Comparison of ENCODE assay signal across 8 cellular contexts in genomic region chr11:18526130-18526520, GRCh38. TPM values are rescaled to one million over a fixed set of nuclear protein-coding genes. Genes with fewer than 3 reads are reported as not detected.
DNase-seq lines count a peak whose midpoint lies in the region; ATAC-seq, FAIRE-seq and TF ChIP-seq lines count a peak whose summit lies in the region.

No MANE protein-coding gene starts in this region.

- H3K36me3 ChIP-seq in kidney (ENCODE audit: control insufficient read depth in 1 of 2, insufficient read depth in 2 of 2, low read length in 2 of 2) (no peaks in the 10 kb centered on the region), testis (ENCODE audit: low read depth, missing control alignments) (no peaks in the 10 kb centered on the region)

- H3K36me3 Mint-ChIP-seq in activated CD4-positive, alpha-beta T cell treated with anti-CD3 and anti-CD28 coated beads for 36 hours (ENCODE audit: low read depth): peaks cover 11% of the 10 kb centered on the region
- peaks cover 11% of the 10 kb centered on the region for H3K36me3 Mint-ChIP-seq in activated naive CD8-positive, alpha-beta T cell treated with anti-CD3 and anti-CD28 coated beads for 36 hours

- H3K9me3 Mint-ChIP-seq in activated CD4-positive, alpha-beta T cell treated with anti-CD3 and anti-CD28 coated beads for 36 hours (ENCODE audit: low read depth): no peaks in the 10 kb centered on the region
- no peaks in the 10 kb centered on the region for H3K9me3 Mint-ChIP-seq in activated naive CD8-positive, alpha-beta T cell treated with anti-CD3 and anti-CD28 coated beads for 36 hours

- H3K4me3 Mint-ChIP-seq in activated CD4-positive, alpha-beta T cell treated with anti-CD3 and anti-CD28 coated beads for 36 hours: peak overlapping the region; percentile 99
- peak overlapping the region; percentile 99 for H3K4me3 Mint-ChIP-seq in activated naive CD8-positive, alpha-beta T cell treated with anti-CD3 and anti-CD28 coated beads for 36 hours

- peak overlapping the region; percentile 91 to 100 for H3K4me3 ChIP-seq in kidney (ENCODE audit: low read length in 2 of 2)
- H3K4me3 ChIP-seq in testis: peak overlapping the region; percentile 90 to 94

- no peak for ATAC-seq in activated CD4-positive, alpha-beta T cell treated with anti-CD3 and anti-CD28 coated beads for 36 hours

- H3K4me1 ChIP-seq in kidney (ENCODE audit: control insufficient read depth in 1 of 2, insufficient read depth in 1 of 2, low read depth in 1 of 2, low read length in 2 of 2) (peaks cover 0 to 10% of the 10 kb centered on the region in 2 donors), testis (peaks cover 5% of the 10 kb centered on the region)

- CTCF ChIA-PET in activated CD4-positive, alpha-beta T cell treated with anti-CD3 and anti-CD28 coated beads for 36 hours (lab: Charles Lee): interaction anchor here (0.8 to 2.2 kb wide), 10 partner anchors 9 to 282 kb away, joined by 3 to 12 read pairs (median 4); partner anchors contain the start of gene SPTY2D1

- WGBS in testis, 2 donors: 0 to 1% methylated on average over 8 of the region's 8 CpGs

- TF ChIP-seq POLR2A in testis (IDR thresholded peaks at IDR 0.05): no peak

- no peaks in the 10 kb centered on the region for H3K27me3 Mint-ChIP-seq in activated CD4-positive, alpha-beta T cell treated with anti-CD3 and anti-CD28 coated beads for 36 hours
- H3K27me3 Mint-ChIP-seq in activated naive CD8-positive, alpha-beta T cell treated with anti-CD3 and anti-CD28 coated beads for 36 hours: no peaks in the 10 kb centered on the region

- intact Hi-C loops in activated CD4-positive, alpha-beta T cell treated with anti-CD3 and anti-CD28 coated beads for 36 hours (cut with DNase I, micrococcal nuclease): loop anchor here (1.0 to 10.0 kb wide), 18 partner anchors 61 to 1319 kb away; partner anchors contain the start of genes GTF2H1 (in 2 of the 2), HPS5 (in 2 of the 2), SERGEF (in 2 of the 2) and UEVLD (in 2 of the 2)
- intact Hi-C loops in kidney (cut with DNase I) (no loop called here), testis (cut with DNase I; ENCODE audit: low total_unique reads) (no loop called here)

- peak overlapping the region; percentile 85 to 94 for H3K9ac ChIP-seq in kidney (ENCODE audit: low read length in 2 of 2)

- no peak for TF ChIP-seq CTCF in kidney (IDR thresholded peaks at IDR 0.05; ENCODE audit: borderline replicate concordance, extremely low read depth, insufficient read depth)
- TF ChIP-seq CTCF in testis (IDR thresholded peaks at IDR 0.05): no peak

- H3K9me3 ChIP-seq in kidney (ENCODE audit: control insufficient read depth in 1 of 2, low read length in 2 of 2): no peaks in the 10 kb centered on the region
- no peaks in the 10 kb centered on the region for H3K9me3 ChIP-seq in testis

- in situ Hi-C loops in KBM-7 (cut with MboI; ENCODE audit: low pct_unique_long_range_greater_than_20kb, low sequenced_read_pairs): loop anchor here (25.0 kb wide), 1 partner anchor 211 kb away; the partner anchor contains the start of gene IGSF22

- H3K4me1 Mint-ChIP-seq in activated CD4-positive, alpha-beta T cell treated with anti-CD3 and anti-CD28 coated beads for 36 hours: peaks cover 46% of the 10 kb centered on the region
- peaks cover 36% of the 10 kb centered on the region for H3K4me1 Mint-ChIP-seq in activated naive CD8-positive, alpha-beta T cell treated with anti-CD3 and anti-CD28 coated beads for 36 hours

- peak overlapping the region; percentile 100 for H3K27ac Mint-ChIP-seq in activated CD4-positive, alpha-beta T cell treated with anti-CD3 and anti-CD28 coated beads for 36 hours
- peak overlapping the region; percentile 99 for H3K27ac Mint-ChIP-seq in activated naive CD8-positive, alpha-beta T cell treated with anti-CD3 and anti-CD28 coated beads for 36 hours

- POLR2A ChIA-PET in activated CD4-positive, alpha-beta T cell treated with anti-CD3 and anti-CD28 coated beads for 36 hours (lab: Charles Lee): interaction anchor here (0.6 to 1.6 kb wide), 8 partner anchors 53 to 204 kb away, joined by 3 to 13 read pairs (median 4); partner anchors contain the start of genes HPS5, LDHA and SPTY2D1

- no peak for DNase-seq in activated CD4-positive, alpha-beta T cell treated with anti-CD3 and anti-CD28 coated beads for 36 hours
- DNase-seq in activated CD4-positive, alpha-beta T cell treated with anti-CD3 and anti-CD28 coated beads for 48 hours: no peak
- no peak for DNase-seq in activated naive CD8-positive, alpha-beta T cell treated with anti-CD3 and anti-CD28 coated beads for 36 hours
- no peak for DNase-seq in kidney
- DNase-seq in testis: no peak
- DNase-seq in KBM-7: no peak
- no peak for DNase-seq in cerebellum (ENCODE audit: low spot score)
- no peak for DNase-seq in NCI-H1092 treated with DMSO at 0.1 percent for 48 hours (lab: John Stamatoyannopoulos, UW)

- peak overlapping the region; percentile 98 to 99 for H3K27ac ChIP-seq in kidney (ENCODE audit: low read depth in 2 of 2, low read length in 2 of 2)
- peak overlapping the region; percentile 91 to 94 for H3K27ac ChIP-seq in testis

- H3K27me3 ChIP-seq in testis: no peaks in the 10 kb centered on the region

- no peak for FAIRE-seq in kidney (lab: Jason Lieb, UNC)

RNA-seq across cellular contexts. Expression of gene TSG101, which starts 0.6 kb away (rescaled TPM):
- 10 to 100 TPM; 39.2 to 85.0 TPM for total RNA-seq in activated CD4-positive, alpha-beta T cell treated with anti-CD3 and anti-CD28 coated beads for 36 hours
- 10 to 100 TPM; 38.5 to 46.4 TPM for total RNA-seq in activated naive CD8-positive, alpha-beta T cell treated with anti-CD3 and anti-CD28 coated beads for 36 hours
- total RNA-seq in kidney: 61.3 TPM
- 91.7 TPM for polyA plus RNA-seq in kidney (ENCODE audit: insufficient read depth, low read depth, low replicate concordance)
- total RNA-seq in testis: 10 to 100 TPM; 92.6 to 95.1 TPM
- 161 TPM for polyA plus RNA-seq in testis (ENCODE audit: insufficient read depth, low read depth, low replicate concordance)
- 62.7 TPM for total RNA-seq in cerebellum

Comparison
In these comparisons a context has a peak if more than half of its experiments do, and no peak if none do; other contexts are left out.
1. intact Hi-C loops: an anchor here in activated CD4-positive, alpha-beta T cell treated with anti-CD3 and anti-CD28 coated beads for 36 hours (1.0 to 10.0 kb wide); none called in kidney and testis.